ENCODE assay signal across 10 cellular contexts in genomic region chr6:124888581-124889371, GRCh38.
A peak's percentile ranks its signal among the peaks of the same experiment; 100 is the strongest.
DNase-seq lines count a peak whose midpoint lies in the region; ATAC-seq and TF ChIP-seq lines count a peak whose summit lies in the region.
"Had no signal": no experiment of that assay in that cellular context is flagged by ENCODE, and none has a peak within 500 bp of the region (broad histone marks: within the 10 kb centered on the region; RNA-seq: fewer than 3 reads in every experiment).

No MANE protein-coding gene starts in this region.

- H3K27ac Mint-ChIP-seq in activated naive CD8-positive, alpha-beta T cell treated with anti-CD3 and anti-CD28 coated beads for 36 hours = peak overlapping the region; percentile 51
- peak overlapping the region; percentile 95 for H3K27ac Mint-ChIP-seq in nephron progenitor cell
- H3K27ac Mint-ChIP-seq: activated B cell treated with CpG ODN at 0.5 μM for 24 hours had no signal

- H3K9me3 Mint-ChIP-seq in activated naive CD8-positive, alpha-beta T cell treated with anti-CD3 and anti-CD28 coated beads for 36 hours = no peaks in the 10 kb centered on the region
- H3K9me3 Mint-ChIP-seq in nephron progenitor cell = peaks cover 19% of the 10 kb centered on the region
- H3K9me3 Mint-ChIP-seq: activated B cell treated with CpG ODN at 0.5 μM for 24 hours had no signal

- no peaks in the 10 kb centered on the region for H3K36me3 Mint-ChIP-seq in activated naive CD8-positive, alpha-beta T cell treated with anti-CD3 and anti-CD28 coated beads for 36 hours
- peaks cover 8% of the 10 kb centered on the region for H3K36me3 Mint-ChIP-seq in nephron progenitor cell (ENCODE audit: low read depth)

- in situ Hi-C loops in G401 (cut with HindIII; ENCODE audit: low sequenced_read_pairs) = no loop called here

- H3K4me3 Mint-ChIP-seq in activated naive CD8-positive, alpha-beta T cell treated with anti-CD3 and anti-CD28 coated beads for 36 hours = peak overlapping the region; percentile 60
- H3K4me3 Mint-ChIP-seq in nephron progenitor cell = peak overlapping the region; percentile 43
- H3K4me3 Mint-ChIP-seq: activated B cell treated with CpG ODN at 0.5 μM for 24 hours had no signal

- no peak for TF ChIP-seq CTCF in nephron progenitor cell (IDR thresholded peaks at IDR 0.05)

- DNase-seq in DMS53 (lab: John Stamatoyannopoulos, UW) (peak; percentile 11), DMS53 treated with DMSO at 0.1 percent for 48 hours (lab: John Stamatoyannopoulos, UW; ENCODE audit: unreplicated experiment) (no peak), nephron progenitor cell (no peak), epidermal melanocyte (ENCODE audit: insufficient read length, low spot score) (no peak), G401 (ENCODE audit: low spot score) (no peak)
- DNase-seq in activated naive CD8-positive, alpha-beta T cell treated with anti-CD3 and anti-CD28 coated beads for 36 hours = no peak
- DNase-seq: activated B cell treated with CpG ODN at 0.5 μM for 24 hours, NCI-H345 had no signal

- peak; percentile 59 for ATAC-seq in HG02759 (IDR thresholded peaks at IDR 0.05; ENCODE audit: unreplicated experiment)
- ATAC-seq in HG02840 (IDR thresholded peaks at IDR 0.05; ENCODE audit: low FRiP score, unreplicated experiment) = no peak

- H3K27me3 Mint-ChIP-seq in activated naive CD8-positive, alpha-beta T cell treated with anti-CD3 and anti-CD28 coated beads for 36 hours = no peaks in the 10 kb centered on the region
- no peaks in the 10 kb centered on the region for H3K27me3 Mint-ChIP-seq in nephron progenitor cell (ENCODE audit: low read depth, poor library complexity)
- H3K27me3 Mint-ChIP-seq: activated B cell treated with CpG ODN at 0.5 μM for 24 hours had no signal

- H3K4me1 Mint-ChIP-seq in activated naive CD8-positive, alpha-beta T cell treated with anti-CD3 and anti-CD28 coated beads for 36 hours = peaks cover 13% of the 10 kb centered on the region
- peaks cover 38% of the 10 kb centered on the region for H3K4me1 Mint-ChIP-seq in nephron progenitor cell
